In the genomic region with DNA sequence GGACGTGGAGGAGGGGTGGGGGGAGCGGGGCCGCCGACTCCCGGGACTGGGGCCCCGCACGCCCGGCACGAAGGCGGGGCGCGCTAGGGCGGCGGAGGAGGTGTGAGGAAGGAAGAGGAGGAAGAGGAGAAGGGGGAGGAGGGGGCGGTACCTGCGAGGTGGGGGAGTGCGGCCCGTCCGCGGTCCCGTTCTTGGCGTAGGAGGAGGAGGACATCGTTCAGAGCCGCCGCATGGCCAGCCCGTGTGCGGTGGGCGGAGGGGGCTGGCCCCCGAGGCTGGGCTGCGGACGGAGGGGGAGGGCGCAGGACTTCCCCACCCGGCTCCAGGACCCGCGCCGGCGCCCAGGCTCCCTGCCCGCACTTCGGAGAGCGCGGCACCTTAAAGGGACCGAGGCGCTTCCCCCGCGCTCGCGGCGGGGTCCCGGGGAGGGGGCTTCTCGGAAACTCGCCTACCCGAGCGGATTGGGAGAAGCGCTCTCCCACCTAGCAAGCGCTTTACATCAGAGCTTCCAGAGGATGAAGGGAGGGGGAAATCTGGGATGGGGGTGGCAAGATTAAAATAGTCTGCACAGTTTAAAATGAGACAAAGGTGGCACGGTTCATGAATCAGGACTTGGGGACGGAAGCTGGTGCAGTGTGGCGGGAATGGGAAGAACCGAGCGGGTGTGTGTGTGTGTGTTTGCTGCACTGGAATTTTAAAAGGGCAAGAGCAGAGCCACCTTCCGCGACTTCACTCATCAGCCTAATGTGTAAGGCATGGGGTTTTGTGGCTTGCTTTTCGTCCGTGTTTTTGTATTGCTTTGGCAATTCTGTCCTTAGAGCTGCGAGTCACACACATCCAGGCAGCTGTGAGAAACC, we compare ENCODE assay signal across 1 cellular context.
A peak's percentile ranks its signal among the peaks of the same experiment; 100 is the strongest.
TF ChIP-seq lines count a peak whose summit lies in the region.

CACNB4 (minus strand) TSS at position 247 of the 857 bp plus-strand sequence.

TF ChIP-seq in HEK293, 187 proteins besides CTCF, POLR2A, EP300 and RAD21 (continued from another document and continues in another):
- TF ChIP-seq, protein P1, sequence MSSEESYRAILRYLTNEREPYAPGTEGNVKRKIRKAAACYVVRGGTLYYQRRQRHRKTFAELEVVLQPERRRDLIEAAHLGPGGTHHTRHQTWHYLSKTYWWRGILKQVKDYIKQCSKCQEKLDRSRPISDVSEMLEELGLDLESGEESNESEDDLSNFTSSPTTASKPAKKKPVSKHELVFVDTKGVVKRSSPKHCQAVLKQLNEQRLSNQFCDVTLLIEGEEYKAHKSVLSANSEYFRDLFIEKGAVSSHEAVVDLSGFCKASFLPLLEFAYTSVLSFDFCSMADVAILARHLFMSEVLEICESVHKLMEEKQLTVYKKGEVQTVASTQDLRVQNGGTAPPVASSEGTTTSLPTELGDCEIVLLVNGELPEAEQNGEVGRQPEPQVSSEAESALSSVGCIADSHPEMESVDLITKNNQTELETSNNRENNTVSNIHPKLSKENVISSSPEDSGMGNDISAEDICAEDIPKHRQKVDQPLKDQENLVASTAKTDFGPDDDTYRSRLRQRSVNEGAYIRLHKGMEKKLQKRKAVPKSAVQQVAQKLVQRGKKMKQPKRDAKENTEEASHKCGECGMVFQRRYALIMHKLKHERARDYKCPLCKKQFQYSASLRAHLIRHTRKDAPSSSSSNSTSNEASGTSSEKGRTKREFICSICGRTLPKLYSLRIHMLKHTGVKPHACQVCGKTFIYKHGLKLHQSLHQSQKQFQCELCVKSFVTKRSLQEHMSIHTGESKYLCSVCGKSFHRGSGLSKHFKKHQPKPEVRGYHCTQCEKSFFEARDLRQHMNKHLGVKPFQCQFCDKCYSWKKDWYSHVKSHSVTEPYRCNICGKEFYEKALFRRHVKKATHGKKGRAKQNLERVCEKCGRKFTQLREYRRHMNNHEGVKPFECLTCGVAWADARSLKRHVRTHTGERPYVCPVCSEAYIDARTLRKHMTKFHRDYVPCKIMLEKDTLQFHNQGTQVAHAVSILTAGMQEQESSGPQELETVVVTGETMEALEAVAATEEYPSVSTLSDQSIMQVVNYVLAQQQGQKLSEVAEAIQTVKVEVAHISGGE (tag by site-specific recombination; conservative IDR thresholded peaks at IDR 0.05; ENCODE audit: low read depth), result no peak; the same call in 1 of the 2 replicates
- peak; percentile 90 for TF ChIP-seq ZBTB8A (tag by site-specific recombination; IDR thresholded peaks at IDR 0.05)
- peak; percentile 26; the same call in 1 of the 2 replicates for TF ChIP-seq BCL11B (tag by site-specific recombination; IDR thresholded peaks at IDR 0.05; ENCODE audit: low read depth)
- peak; percentile 33; the same call in 1 of the 2 replicates for TF ChIP-seq ZNF324 (tag by site-specific recombination; IDR thresholded peaks at IDR 0.05)
- TF ChIP-seq, protein P2, sequence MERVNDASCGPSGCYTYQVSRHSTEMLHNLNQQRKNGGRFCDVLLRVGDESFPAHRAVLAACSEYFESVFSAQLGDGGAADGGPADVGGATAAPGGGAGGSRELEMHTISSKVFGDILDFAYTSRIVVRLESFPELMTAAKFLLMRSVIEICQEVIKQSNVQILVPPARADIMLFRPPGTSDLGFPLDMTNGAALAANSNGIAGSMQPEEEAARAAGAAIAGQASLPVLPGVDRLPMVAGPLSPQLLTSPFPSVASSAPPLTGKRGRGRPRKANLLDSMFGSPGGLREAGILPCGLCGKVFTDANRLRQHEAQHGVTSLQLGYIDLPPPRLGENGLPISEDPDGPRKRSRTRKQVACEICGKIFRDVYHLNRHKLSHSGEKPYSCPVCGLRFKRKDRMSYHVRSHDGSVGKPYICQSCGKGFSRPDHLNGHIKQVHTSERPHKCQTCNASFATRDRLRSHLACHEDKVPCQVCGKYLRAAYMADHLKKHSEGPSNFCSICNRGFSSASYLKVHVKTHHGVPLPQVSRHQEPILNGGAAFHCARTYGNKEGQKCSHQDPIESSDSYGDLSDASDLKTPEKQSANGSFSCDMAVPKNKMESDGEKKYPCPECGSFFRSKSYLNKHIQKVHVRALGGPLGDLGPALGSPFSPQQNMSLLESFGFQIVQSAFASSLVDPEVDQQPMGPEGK (tag by site-specific recombination; IDR thresholded peaks at IDR 0.05), result peak; percentile 98
- TF ChIP-seq, protein P3, sequence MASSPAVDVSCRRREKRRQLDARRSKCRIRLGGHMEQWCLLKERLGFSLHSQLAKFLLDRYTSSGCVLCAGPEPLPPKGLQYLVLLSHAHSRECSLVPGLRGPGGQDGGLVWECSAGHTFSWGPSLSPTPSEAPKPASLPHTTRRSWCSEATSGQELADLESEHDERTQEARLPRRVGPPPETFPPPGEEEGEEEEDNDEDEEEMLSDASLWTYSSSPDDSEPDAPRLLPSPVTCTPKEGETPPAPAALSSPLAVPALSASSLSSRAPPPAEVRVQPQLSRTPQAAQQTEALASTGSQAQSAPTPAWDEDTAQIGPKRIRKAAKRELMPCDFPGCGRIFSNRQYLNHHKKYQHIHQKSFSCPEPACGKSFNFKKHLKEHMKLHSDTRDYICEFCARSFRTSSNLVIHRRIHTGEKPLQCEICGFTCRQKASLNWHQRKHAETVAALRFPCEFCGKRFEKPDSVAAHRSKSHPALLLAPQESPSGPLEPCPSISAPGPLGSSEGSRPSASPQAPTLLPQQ (tag by site-specific recombination; IDR thresholded peaks at IDR 0.05), result peak; percentile 98
- TF ChIP-seq, protein P4, sequence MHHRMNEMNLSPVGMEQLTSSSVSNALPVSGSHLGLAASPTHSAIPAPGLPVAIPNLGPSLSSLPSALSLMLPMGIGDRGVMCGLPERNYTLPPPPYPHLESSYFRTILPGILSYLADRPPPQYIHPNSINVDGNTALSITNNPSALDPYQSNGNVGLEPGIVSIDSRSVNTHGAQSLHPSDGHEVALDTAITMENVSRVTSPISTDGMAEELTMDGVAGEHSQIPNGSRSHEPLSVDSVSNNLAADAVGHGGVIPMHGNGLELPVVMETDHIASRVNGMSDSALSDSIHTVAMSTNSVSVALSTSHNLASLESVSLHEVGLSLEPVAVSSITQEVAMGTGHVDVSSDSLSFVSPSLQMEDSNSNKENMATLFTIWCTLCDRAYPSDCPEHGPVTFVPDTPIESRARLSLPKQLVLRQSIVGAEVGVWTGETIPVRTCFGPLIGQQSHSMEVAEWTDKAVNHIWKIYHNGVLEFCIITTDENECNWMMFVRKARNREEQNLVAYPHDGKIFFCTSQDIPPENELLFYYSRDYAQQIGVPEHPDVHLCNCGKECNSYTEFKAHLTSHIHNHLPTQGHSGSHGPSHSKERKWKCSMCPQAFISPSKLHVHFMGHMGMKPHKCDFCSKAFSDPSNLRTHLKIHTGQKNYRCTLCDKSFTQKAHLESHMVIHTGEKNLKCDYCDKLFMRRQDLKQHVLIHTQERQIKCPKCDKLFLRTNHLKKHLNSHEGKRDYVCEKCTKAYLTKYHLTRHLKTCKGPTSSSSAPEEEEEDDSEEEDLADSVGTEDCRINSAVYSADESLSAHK (tag by site-specific recombination; IDR thresholded peaks at IDR 0.05), result no peak; the same call in 1 of the 2 replicates
- peak; percentile 32 for TF ChIP-seq GLIS1 (tag by site-specific recombination; IDR thresholded peaks at IDR 0.05)
- TF ChIP-seq ZNF10 (tag by site-specific recombination; IDR thresholded peaks at IDR 0.05), result no peak
- peak; percentile 82 for TF ChIP-seq KLF17 (tag by site-specific recombination; IDR thresholded peaks at IDR 0.05)
- TF ChIP-seq ZNF747 (tag by site-specific recombination; IDR thresholded peaks at IDR 0.05), result no peak
- no peak for TF ChIP-seq TSHZ1 (tag by site-specific recombination; IDR thresholded peaks at IDR 0.05; ENCODE audit: borderline replicate concordance)
- TF ChIP-seq ZBTB17 (tag by site-specific recombination; IDR thresholded peaks at IDR 0.05), result 0 out of 2 replicates have a peak, but pooled peaks have one; percentile 28
- no peak for TF ChIP-seq ZNF274 (IDR thresholded peaks at IDR 0.05; ENCODE audit: low read length)
- TF ChIP-seq ZNF274 (tag by site-specific recombination; IDR thresholded peaks at IDR 0.05; ENCODE audit: borderline replicate concordance), result no peak
- TF ChIP-seq SP3 (tag by site-specific recombination; IDR thresholded peaks at IDR 0.05), result peak; percentile 97
- TF ChIP-seq ZFP69B (tag by site-specific recombination; IDR thresholded peaks at IDR 0.05), result peak; percentile 97
- TF ChIP-seq ZNF366 (tag by site-specific recombination; conservative IDR thresholded peaks at IDR 0.05), result peak; percentile 86
- 0 out of 2 replicates have a peak, but pooled peaks have one; percentile 28 for TF ChIP-seq ZFP37 (tag by site-specific recombination; IDR thresholded peaks at IDR 0.05)
- TF ChIP-seq, protein P5, sequence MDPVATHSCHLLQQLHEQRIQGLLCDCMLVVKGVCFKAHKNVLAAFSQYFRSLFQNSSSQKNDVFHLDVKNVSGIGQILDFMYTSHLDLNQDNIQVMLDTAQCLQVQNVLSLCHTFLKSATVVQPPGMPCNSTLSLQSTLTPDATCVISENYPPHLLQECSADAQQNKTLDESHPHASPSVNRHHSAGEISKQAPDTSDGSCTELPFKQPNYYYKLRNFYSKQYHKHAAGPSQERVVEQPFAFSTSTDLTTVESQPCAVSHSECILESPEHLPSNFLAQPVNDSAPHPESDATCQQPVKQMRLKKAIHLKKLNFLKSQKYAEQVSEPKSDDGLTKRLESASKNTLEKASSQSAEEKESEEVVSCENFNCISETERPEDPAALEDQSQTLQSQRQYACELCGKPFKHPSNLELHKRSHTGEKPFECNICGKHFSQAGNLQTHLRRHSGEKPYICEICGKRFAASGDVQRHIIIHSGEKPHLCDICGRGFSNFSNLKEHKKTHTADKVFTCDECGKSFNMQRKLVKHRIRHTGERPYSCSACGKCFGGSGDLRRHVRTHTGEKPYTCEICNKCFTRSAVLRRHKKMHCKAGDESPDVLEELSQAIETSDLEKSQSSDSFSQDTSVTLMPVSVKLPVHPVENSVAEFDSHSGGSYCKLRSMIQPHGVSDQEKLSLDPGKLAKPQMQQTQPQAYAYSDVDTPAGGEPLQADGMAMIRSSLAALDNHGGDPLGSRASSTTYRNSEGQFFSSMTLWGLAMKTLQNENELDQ (tag by site-specific recombination; IDR thresholded peaks at IDR 0.05; ENCODE audit: low read depth), result no peak
- no peak for TF ChIP-seq SETDB1 (IDR thresholded peaks at IDR 0.05; ENCODE audit: insufficient read length, low read length)
- TF ChIP-seq ZBTB26 (tag by site-specific recombination; optimal IDR thresholded peaks at IDR 0.05), result peak; percentile 92
- no peak for TF ChIP-seq ZBTB21 (tag by site-specific recombination; IDR thresholded peaks at IDR 0.05)
- TF ChIP-seq, protein P6, sequence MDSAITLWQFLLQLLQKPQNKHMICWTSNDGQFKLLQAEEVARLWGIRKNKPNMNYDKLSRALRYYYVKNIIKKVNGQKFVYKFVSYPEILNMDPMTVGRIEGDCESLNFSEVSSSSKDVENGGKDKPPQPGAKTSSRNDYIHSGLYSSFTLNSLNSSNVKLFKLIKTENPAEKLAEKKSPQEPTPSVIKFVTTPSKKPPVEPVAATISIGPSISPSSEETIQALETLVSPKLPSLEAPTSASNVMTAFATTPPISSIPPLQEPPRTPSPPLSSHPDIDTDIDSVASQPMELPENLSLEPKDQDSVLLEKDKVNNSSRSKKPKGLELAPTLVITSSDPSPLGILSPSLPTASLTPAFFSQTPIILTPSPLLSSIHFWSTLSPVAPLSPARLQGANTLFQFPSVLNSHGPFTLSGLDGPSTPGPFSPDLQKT (IDR thresholded peaks at IDR 0.05; ENCODE audit: borderline replicate concordance, low read depth, low read length), result no peak
- no peak for TF ChIP-seq ZNF184 (tag by site-specific recombination; IDR thresholded peaks at IDR 0.05)
- peak; percentile 45; the same call in 1 of the 2 replicates for TF ChIP-seq ZNF610 (tag by site-specific recombination; IDR thresholded peaks at IDR 0.05; ENCODE audit: borderline replicate concordance)
